13 cellular contexts compared by ENCODE assay signal in genomic region chr4:185113340-185113739, GRCh38. TPM values are rescaled to one million over a fixed set of nuclear protein-coding genes. Genes with fewer than 3 reads are reported as not detected.
A peak's percentile ranks its signal among the peaks of the same experiment; 100 is the strongest.
DNase-seq lines count a peak whose midpoint lies in the region; ATAC-seq and TF ChIP-seq lines count a peak whose summit lies in the region.
"Had no signal": no experiment of that assay in that cellular context is flagged by ENCODE, and none has a peak within 500 bp of the region (broad histone marks: within the 10 kb centered on the region; RNA-seq: fewer than 3 reads in every experiment).

No MANE protein-coding gene starts in this region.

- no peaks in the 10 kb centered on the region; the same call in 1 of the 2 replicates for H3K27me3 Mint-ChIP-seq in HFFc6 (ENCODE audit: insufficient read depth)

- H3K4me1 ChIP-seq in gastrocnemius medialis = peaks cover 27 to 34% of the 10 kb centered on the region in 2 donors

- H3K4me3 Mint-ChIP-seq in HFFc6 = no peak overlapping the region
- H3K4me3 Mint-ChIP-seq: CD8-positive, alpha-beta T cell had no signal

- no peaks in the 10 kb centered on the region for H3K9me3 Mint-ChIP-seq in HFFc6
- H3K9me3 Mint-ChIP-seq: CD8-positive, alpha-beta T cell had no signal

- no peaks in the 10 kb centered on the region for H3K9me3 ChIP-seq in gastrocnemius medialis
- H3K9me3 ChIP-seq: HAP-1 had no signal

- ATAC-seq in gastrocnemius medialis (no peak), HG02623 (IDR thresholded peaks at IDR 0.05; ENCODE audit: unreplicated experiment) (no peak)
- ATAC-seq: CD8-positive, alpha-beta T cell had no signal

- no peak overlapping the region for H3K4me3 ChIP-seq in fibroblast of the aortic adventitia (ENCODE audit: low read depth, low read length)
- no peak overlapping the region for H3K4me3 ChIP-seq in gastrocnemius medialis
- H3K4me3 ChIP-seq: HAP-1 had no signal

- no peaks in the 10 kb centered on the region for H3K36me3 ChIP-seq in gastrocnemius medialis
- H3K36me3 ChIP-seq: HAP-1 had no signal

- DNase-seq in HFFc6 = peak; percentile 4
- DNase-seq in RPMI7951 (ENCODE audit: low read depth) = peak; percentile 66
- peak; percentile 22 for DNase-seq in fibroblast of the aortic adventitia (ENCODE audit: low read depth)
- DNase-seq in gastrocnemius medialis = no peak
- no peak for DNase-seq in T-helper 2 cell
- no peak for DNase-seq in DMS 273 treated with DMSO at 0.1 percent for 48 hours (lab: John Stamatoyannopoulos, UW)
- DNase-seq: CD8-positive, alpha-beta T cell; MV-4-11; NCI-H1417 treated with DMSO at 0.1 percent for 48 hours; NCI-H2029 treated with DMSO at 0.1 percent for 48 hours; NCI-H524 had no signal

- H3K27ac Mint-ChIP-seq in HFFc6 = no peak overlapping the region
- H3K27ac Mint-ChIP-seq: CD8-positive, alpha-beta T cell had no signal

- TF ChIP-seq CTCF in HFFc6 (IDR thresholded peaks at IDR 0.05) (no peak), fibroblast of the aortic adventitia (IDR thresholded peaks at IDR 0.05; ENCODE audit: insufficient read depth, low read length) (no peak), gastrocnemius medialis (IDR thresholded peaks at IDR 0.05 in 4 of 5, conservative IDR thresholded peaks at IDR 0.05 in 1 of 5) (no peak)

- H3K27me3 ChIP-seq in gastrocnemius medialis = no peaks in the 10 kb centered on the region

- H3K4me1 Mint-ChIP-seq in HFFc6 (ENCODE audit: low read depth) = peaks cover 48% of the 10 kb centered on the region

- peak overlapping the region; percentile 73 to 82 (median 76) for H3K27ac ChIP-seq in gastrocnemius medialis

- in situ Hi-C loops in gastrocnemius medialis (cut with MboI; ENCODE audit: low sequenced_read_pairs in 4 of 4) = no loop called here

- TF ChIP-seq POLR2A in gastrocnemius medialis (IDR thresholded peaks at IDR 0.05) = no peak

- intact Hi-C loops in gastrocnemius medialis (cut with DNase I; ENCODE audit: low total_unique reads) = loop anchor here (2.0 to 10.0 kb wide), 2 partner anchors 29 to 289 kb away; partner anchors contain the start of genes ACSL1 and SLC25A4

- no peaks in the 10 kb centered on the region for H3K36me3 Mint-ChIP-seq in HFFc6 (ENCODE audit: low read depth)
- H3K36me3 Mint-ChIP-seq: CD8-positive, alpha-beta T cell had no signal

RNA-seq across cellular contexts. Expression of gene SLC25A4, which starts 29.7 kb away (rescaled TPM):
- 10 to 100 TPM in 4 of 6 experiments, 1 to 10 TPM in 2; 8.8 to 16.3 (median 10.3) TPM for total RNA-seq in HFFc6 (2021; fragmentation: NEBNext Ultra II Directional; extraction: Animal tissue kit (Norgen Biotek cat#: 25700))
- total RNA-seq in RPMI7951 (2014; rRNA removed; shearing (Covaris generic)) = 9.0 and 13.3 TPM in 2 replicates
- total RNA-seq in fibroblast of the aortic adventitia (ENCODE audit: low replicate concordance) (4.3 and 10.8 TPM in 2 replicates), gastrocnemius medialis (100 to 1,000 TPM; 360 to 914 (median 389) TPM)

Comparison
In these comparisons a context has a peak if more than half of its experiments do, and no peak if none do; other contexts are left out.
1. DNase-seq: peak in HFFc6 (single experiment), RPMI7951 (single experiment) and fibroblast of the aortic adventitia (single experiment); none in gastrocnemius medialis (0 of 2), T-helper 2 cell (0 of 5) and DMS 273 treated with DMSO at 0.1 percent for 48 hours (single experiment).
2. RNA of gene SLC25A4, which starts 29.7 kb away (total RNA-seq): 360 to 914 TPM in gastrocnemius medialis; 4.3 to 10.8 TPM in fibroblast of the aortic adventitia, 8.8 to 16.3 TPM in HFFc6 and 9.0 to 13.3 TPM in RPMI7951; every median in the first group is over 10 times any median in the second.